In genomic region chr19:3982701-3983541, GRCh38 we compare ENCODE assay signal across 8 cellular contexts. TPM values are rescaled to one million over a fixed set of nuclear protein-coding genes. Genes with fewer than 3 reads are reported as not detected.
DNase-seq lines count a peak whose midpoint lies in the region; ATAC-seq, FAIRE-seq and TF ChIP-seq lines count a peak whose summit lies in the region.

No MANE protein-coding gene starts in this region.

- no peak for TF ChIP-seq CTCF in nephron progenitor cell (IDR thresholded peaks at IDR 0.05)

- ATAC-seq in HG03280 (IDR thresholded peaks at IDR 0.05; ENCODE audit: unreplicated experiment): no peak

- H3K4me1 Mint-ChIP-seq in dendritic cell treated with granulocyte-macrophage colony-stimulating factor and Interleukin-4, amounts not matched to agents 40 ng/mL and 50 ng/mL, for 4 days (ENCODE audit: low read depth): peaks cover 48% of the 10 kb centered on the region
- peaks cover 42% of the 10 kb centered on the region for H3K4me1 Mint-ChIP-seq in nephron progenitor cell

- peaks cover 2% of the 10 kb centered on the region for H3K27me3 Mint-ChIP-seq in dendritic cell treated with granulocyte-macrophage colony-stimulating factor and Interleukin-4, amounts not matched to agents 40 ng/mL and 50 ng/mL, for 4 days
- H3K27me3 Mint-ChIP-seq in nephron progenitor cell (ENCODE audit: low read depth, poor library complexity): peaks cover 24% of the 10 kb centered on the region

- peaks cover 70% of the 10 kb centered on the region for H3K36me3 ChIP-seq in NT2/D1 (ENCODE audit: insufficient read depth, insufficient read length, low read length)

- peaks cover 35% of the 10 kb centered on the region for H3K4me1 ChIP-seq in NT2/D1 (ENCODE audit: insufficient read depth, insufficient read length)

- no peak for TF ChIP-seq POLR2A in H54 (IDR thresholded peaks at IDR 0.05; ENCODE audit: low read depth, low read length)

- no peaks in the 10 kb centered on the region for H3K9me3 ChIP-seq in NT2/D1 (ENCODE audit: insufficient read depth, low read length)

- peaks cover 74% of the 10 kb centered on the region for H3K36me3 Mint-ChIP-seq in dendritic cell treated with granulocyte-macrophage colony-stimulating factor and Interleukin-4, amounts not matched to agents 40 ng/mL and 50 ng/mL, for 4 days (ENCODE audit: low read depth)
- peaks cover 50% of the 10 kb centered on the region for H3K36me3 Mint-ChIP-seq in nephron progenitor cell (ENCODE audit: low read depth)

- intact Hi-C loops in dendritic cell treated with granulocyte-macrophage colony-stimulating factor and Interleukin-4, amounts not matched to agents 40 ng/mL and 50 ng/mL, for 4 days (cut with micrococcal nuclease): loop anchor here (10.0 kb wide), 1 partner anchor 222 kb away; no protein-coding TSS in a partner anchor

- DNase-seq in D341Med (ENCODE audit: low spot score) (peak; percentile 15), NT2/D1 (ENCODE audit: low read depth, low spot score) (no peak), nephron progenitor cell (no peak), frontal cortex (ENCODE audit: low spot score in 2 of 2) (no peak), H54 (ENCODE audit: insufficient read length, low spot score) (no peak), NCI-H187 (lab: John Stamatoyannopoulos, UW) (no peak)

- peak overlapping the region; percentile 99 for H3K4me3 ChIP-seq in NT2/D1 (ENCODE audit: insufficient read length, low read depth)

- FAIRE-seq in frontal cortex (lab: Jason Lieb, UNC): no peak
- FAIRE-seq in H54 (lab: Jason Lieb, UNC): no peak

- peak overlapping the region; percentile 2 for H3K4me3 Mint-ChIP-seq in dendritic cell treated with granulocyte-macrophage colony-stimulating factor and Interleukin-4, amounts not matched to agents 40 ng/mL and 50 ng/mL, for 4 days
- H3K4me3 Mint-ChIP-seq in nephron progenitor cell: peak overlapping the region; percentile 99

- no peaks in the 10 kb centered on the region for H3K27me3 ChIP-seq in NT2/D1 (ENCODE audit: insufficient read depth, insufficient read length)

- peak overlapping the region; percentile 92 for H3K27ac Mint-ChIP-seq in dendritic cell treated with granulocyte-macrophage colony-stimulating factor and Interleukin-4, amounts not matched to agents 40 ng/mL and 50 ng/mL, for 4 days
- peak overlapping the region; percentile 95 for H3K27ac Mint-ChIP-seq in nephron progenitor cell

- peak overlapping the region; percentile 100 for H3K9ac ChIP-seq in NT2/D1 (ENCODE audit: insufficient read length, low read depth)

- H3K9me3 Mint-ChIP-seq in dendritic cell treated with granulocyte-macrophage colony-stimulating factor and Interleukin-4, amounts not matched to agents 40 ng/mL and 50 ng/mL, for 4 days: no peaks in the 10 kb centered on the region
- no peaks in the 10 kb centered on the region for H3K9me3 Mint-ChIP-seq in nephron progenitor cell

RNA-seq across cellular contexts. Expression of gene EEF2, which starts 2.3 kb away (rescaled TPM):
- total RNA-seq in frontal cortex: 2,434 TPM

RNA-seq across cellular contexts. Expression of gene DAPK3, which starts 12.0 kb away (rescaled TPM):
- total RNA-seq in frontal cortex: 53.4 TPM

RNA-seq across cellular contexts. Expression of gene PIAS4, which starts 24.6 kb away (rescaled TPM):
- total RNA-seq in frontal cortex: 22.0 TPM

RNA-seq across cellular contexts. Expression of gene NMRK2, which starts 50.1 kb away (rescaled TPM):
- not detected for total RNA-seq in frontal cortex
